1 cellular context compared by ENCODE assay signal in the genomic region with DNA sequence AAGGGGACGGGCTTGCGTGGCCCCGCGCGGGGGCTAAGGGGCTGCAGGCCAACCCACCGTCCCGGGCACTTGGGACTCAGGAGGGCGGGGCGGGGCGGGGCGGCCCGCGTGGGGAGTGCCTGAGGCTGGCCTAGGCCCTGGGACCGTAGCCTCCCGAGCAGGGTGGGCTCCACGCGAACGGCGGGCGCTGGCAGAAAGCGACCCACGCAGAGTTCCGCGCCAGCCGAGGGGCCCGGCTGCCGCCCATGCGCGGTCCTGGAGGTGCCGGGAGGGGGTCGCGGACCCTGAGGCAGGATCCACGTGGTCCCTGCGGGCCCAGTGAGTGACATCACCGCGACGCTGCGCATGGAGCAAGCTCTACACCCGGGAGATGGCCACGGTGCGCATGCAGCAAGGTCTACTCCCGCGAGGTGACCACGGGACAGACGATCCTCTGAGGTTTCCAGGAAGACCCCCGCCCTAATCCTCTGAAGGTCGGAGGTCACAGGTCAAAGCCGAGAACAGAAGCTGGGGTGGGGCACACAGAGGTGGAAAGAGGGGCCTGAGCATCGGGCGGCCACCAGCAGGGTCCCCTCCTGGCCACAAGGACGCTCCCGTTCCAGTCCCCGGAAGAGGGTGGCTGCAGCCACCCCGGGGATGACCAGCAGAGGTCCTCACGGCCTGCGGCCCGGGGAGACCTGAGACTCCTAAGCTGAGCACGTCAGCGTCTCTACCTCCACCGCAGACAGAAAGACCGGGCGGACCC.
A peak's percentile ranks its signal among the peaks of the same experiment; 100 is the strongest.
TF ChIP-seq lines count a peak whose summit lies in the region.

No MANE protein-coding gene starts in this region.

TF ChIP-seq in HepG2, 621 proteins besides CTCF, POLR2A, EP300 and RAD21 (continued from another document and continues in another):
- TF ChIP-seq ZNF674 (CRISPR knock-in tag; IDR thresholded peaks at IDR 0.05; ENCODE audit: low read depth) (no peak), AGO2 (optimal IDR thresholded peaks at IDR 0.05; ENCODE audit: low read depth, low read length) (peak; percentile 54), ZNF639 (CRISPR knock-in tag; conservative IDR thresholded peaks at IDR 0.05) (peak; percentile 50; the same call in 1 of the 2 replicates), MBNL3 (CRISPR knock-in tag; conservative IDR thresholded peaks at IDR 0.05) (no peak), ZFYVE20 (CRISPR knock-in tag; IDR thresholded peaks at IDR 0.05; ENCODE audit: borderline replicate concordance, low read depth) (no peak), MYC (CRISPR knock-in tag; IDR thresholded peaks at IDR 0.05; ENCODE audit: borderline replicate concordance) (peak; percentile 97), ZNF788 (CRISPR knock-in tag; IDR thresholded peaks at IDR 0.05; ENCODE audit: borderline replicate concordance) (no peak; the same call in 1 of the 2 replicates), ZNF7 (CRISPR knock-in tag; IDR thresholded peaks at IDR 0.05) (no peak), ZNF768 (CRISPR knock-in tag; IDR thresholded peaks at IDR 0.05) (peak; percentile 45; the same call in 1 of the 2 replicates), ZBED4 (CRISPR knock-in tag; IDR thresholded peaks at IDR 0.05; ENCODE audit: borderline replicate concordance) (0 out of 2 replicates have a peak, but pooled peaks have one; percentile 41), ZMYM3 (CRISPR knock-in tag; IDR thresholded peaks at IDR 0.05) (0 out of 2 replicates have a peak, but pooled peaks have one; percentile 10), TP53 (CRISPR knock-in tag; conservative IDR thresholded peaks at IDR 0.05) (0 out of 2 replicates have a peak, but pooled peaks have one; percentile 59), SRSF4 (IDR thresholded peaks at IDR 0.05; ENCODE audit: low read depth, low read length, poor library complexity, severe bottlenecking) (no peak), SSRP1 (CRISPR knock-in tag; IDR thresholded peaks at IDR 0.05) (no peak), TARDBP (CRISPR knock-in tag; IDR thresholded peaks at IDR 0.05) (peak; percentile 53; the same call in 1 of the 2 replicates), ZNF781 (CRISPR knock-in tag; IDR thresholded peaks at IDR 0.05; ENCODE audit: borderline replicate concordance, not compliant biosample characterization) (peak; percentile 79), ZBTB40 (IDR thresholded peaks at IDR 0.05) (no peak), ZBTB40 (CRISPR knock-in tag; IDR thresholded peaks at IDR 0.05) (peak; percentile 68), JUNB (CRISPR knock-in tag; IDR thresholded peaks at IDR 0.05; ENCODE audit: borderline replicate concordance) (no peak), ZNF782 (CRISPR knock-in tag; IDR thresholded peaks at IDR 0.05; ENCODE audit: borderline replicate concordance) (peak; percentile 40; the same call in 1 of the 2 replicates), SETDB1 (CRISPR knock-in tag; IDR thresholded peaks at IDR 0.05; ENCODE audit: borderline replicate concordance) (no peak), BRF2 (CRISPR knock-in tag; IDR thresholded peaks at IDR 0.05) (no peak), ZNF530 (CRISPR knock-in tag; IDR thresholded peaks at IDR 0.05; ENCODE audit: low read depth) (no peak)
- TF ChIP-seq, protein P1, sequence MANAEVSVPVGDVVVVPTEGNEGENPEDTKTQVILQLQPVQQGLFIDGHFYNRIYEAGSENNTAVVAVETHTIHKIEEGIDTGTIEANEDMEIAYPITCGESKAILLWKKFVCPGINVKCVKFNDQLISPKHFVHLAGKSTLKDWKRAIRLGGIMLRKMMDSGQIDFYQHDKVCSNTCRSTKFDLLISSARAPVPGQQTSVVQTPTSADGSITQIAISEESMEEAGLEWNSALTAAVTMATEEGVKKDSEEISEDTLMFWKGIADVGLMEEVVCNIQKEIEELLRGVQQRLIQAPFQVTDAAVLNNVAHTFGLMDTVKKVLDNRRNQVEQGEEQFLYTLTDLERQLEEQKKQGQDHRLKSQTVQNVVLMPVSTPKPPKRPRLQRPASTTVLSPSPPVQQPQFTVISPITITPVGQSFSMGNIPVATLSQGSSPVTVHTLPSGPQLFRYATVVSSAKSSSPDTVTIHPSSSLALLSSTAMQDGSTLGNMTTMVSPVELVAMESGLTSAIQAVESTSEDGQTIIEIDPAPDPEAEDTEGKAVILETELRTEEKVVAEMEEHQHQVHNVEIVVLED (CRISPR knock-in tag; IDR thresholded peaks at IDR 0.05; ENCODE audit: borderline replicate concordance): peak; percentile 65; the same call in 1 of the 2 replicates
- TF ChIP-seq, protein P2, sequence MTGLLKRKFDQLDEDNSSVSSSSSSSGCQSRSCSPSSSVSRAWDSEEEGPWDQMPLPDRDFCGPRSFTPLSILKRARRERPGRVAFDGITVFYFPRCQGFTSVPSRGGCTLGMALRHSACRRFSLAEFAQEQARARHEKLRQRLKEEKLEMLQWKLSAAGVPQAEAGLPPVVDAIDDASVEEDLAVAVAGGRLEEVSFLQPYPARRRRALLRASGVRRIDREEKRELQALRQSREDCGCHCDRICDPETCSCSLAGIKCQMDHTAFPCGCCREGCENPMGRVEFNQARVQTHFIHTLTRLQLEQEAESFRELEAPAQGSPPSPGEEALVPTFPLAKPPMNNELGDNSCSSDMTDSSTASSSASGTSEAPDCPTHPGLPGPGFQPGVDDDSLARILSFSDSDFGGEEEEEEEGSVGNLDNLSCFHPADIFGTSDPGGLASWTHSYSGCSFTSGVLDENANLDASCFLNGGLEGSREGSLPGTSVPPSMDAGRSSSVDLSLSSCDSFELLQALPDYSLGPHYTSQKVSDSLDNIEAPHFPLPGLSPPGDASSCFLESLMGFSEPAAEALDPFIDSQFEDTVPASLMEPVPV (CRISPR knock-in tag; IDR thresholded peaks at IDR 0.05): 0 out of 2 replicates have a peak, but pooled peaks have one; percentile 17
- TF ChIP-seq, protein P3, sequence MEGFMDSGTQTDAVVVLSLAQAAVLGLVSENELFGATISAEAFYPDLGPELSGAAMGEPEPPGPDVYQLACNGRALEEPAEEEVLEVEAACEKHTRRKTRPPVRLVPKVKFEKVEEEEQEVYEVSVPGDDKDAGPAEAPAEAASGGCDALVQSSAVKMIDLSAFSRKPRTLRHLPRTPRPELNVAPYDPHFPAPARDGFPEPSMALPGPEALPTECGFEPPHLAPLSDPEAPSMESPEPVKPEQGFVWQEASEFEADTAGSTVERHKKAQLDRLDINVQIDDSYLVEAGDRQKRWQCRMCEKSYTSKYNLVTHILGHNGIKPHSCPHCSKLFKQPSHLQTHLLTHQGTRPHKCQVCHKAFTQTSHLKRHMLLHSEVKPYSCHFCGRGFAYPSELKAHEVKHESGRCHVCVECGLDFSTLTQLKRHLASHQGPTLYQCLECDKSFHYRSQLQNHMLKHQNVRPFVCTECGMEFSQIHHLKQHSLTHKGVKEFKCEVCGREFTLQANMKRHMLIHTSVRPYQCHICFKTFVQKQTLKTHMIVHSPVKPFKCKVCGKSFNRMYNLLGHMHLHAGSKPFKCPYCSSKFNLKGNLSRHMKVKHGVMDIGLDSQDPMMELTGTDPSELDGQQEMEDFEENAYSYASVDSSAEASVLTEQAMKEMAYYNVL (CRISPR knock-in tag; IDR thresholded peaks at IDR 0.05; ENCODE audit: borderline replicate concordance): no peak
- TF ChIP-seq, protein P4, sequence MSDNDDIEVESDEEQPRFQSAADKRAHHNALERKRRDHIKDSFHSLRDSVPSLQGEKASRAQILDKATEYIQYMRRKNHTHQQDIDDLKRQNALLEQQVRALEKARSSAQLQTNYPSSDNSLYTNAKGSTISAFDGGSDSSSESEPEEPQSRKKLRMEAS (IDR thresholded peaks at IDR 0.05): peak; percentile 96
